ENCODE assay signal across 22 cellular contexts in genomic region chr6:6577736-6578135, GRCh38. TPM values are rescaled to one million over a fixed set of nuclear protein-coding genes. Genes with fewer than 3 reads are reported as not detected.
"Had no signal": no experiment of that assay in that cellular context is flagged by ENCODE, and none has a peak within 500 bp of the region (broad histone marks: within the 10 kb centered on the region; RNA-seq: fewer than 3 reads in every experiment).

No MANE protein-coding gene starts in this region.

- H3K9me3 Mint-ChIP-seq: natural killer cell treated with Interleukin-12 subunit alpha and Interleukin-12 subunit beta and Interleukin-15 and Interleukin-18, amount 100 ng/mL, for 72 hours had no signal

- H3K4me3 Mint-ChIP-seq: activated naive CD4-positive, alpha-beta T cell treated with anti-CD3 and anti-CD28 coated beads for 36 hours; activated naive CD8-positive, alpha-beta T cell treated with anti-CD3 and anti-CD28 coated beads, Interleukin-2, amount 10 ng/mL, durations not matched to agents 7 days and 5 days; memory B cell; natural killer cell treated with Interleukin-12 subunit alpha and Interleukin-12 subunit beta and Interleukin-15 and Interleukin-18, amount 100 ng/mL, for 72 hours; type B pancreatic cell had no signal

- H3K27me3 Mint-ChIP-seq: activated naive CD8-positive, alpha-beta T cell treated with anti-CD3 and anti-CD28 coated beads, Interleukin-2, amount 10 ng/mL, durations not matched to agents 7 days and 5 days; memory B cell had no signal

- H3K27ac Mint-ChIP-seq: activated naive CD4-positive, alpha-beta T cell treated with anti-CD3 and anti-CD28 coated beads for 36 hours; activated naive CD8-positive, alpha-beta T cell treated with anti-CD3 and anti-CD28 coated beads, Interleukin-2, amount 10 ng/mL, durations not matched to agents 7 days and 5 days; memory B cell; natural killer cell treated with Interleukin-12 subunit alpha and Interleukin-12 subunit beta and Interleukin-15 and Interleukin-18, amount 100 ng/mL, for 72 hours; type B pancreatic cell had no signal

- H3K36me3 Mint-ChIP-seq: type B pancreatic cell had no signal

- H3K4me3 ChIP-seq: breast epithelium, colonic mucosa, dorsolateral prefrontal cortex, esophagus squamous epithelium, gastroesophageal sphincter, prostate gland, thoracic aorta had no signal

- DNase-seq: activated CD4-positive, alpha-beta T cell treated with anti-CD3 and anti-CD28 coated beads, Interleukin-2, amount 50 U/mL, for 4 hours; activated naive CD4-positive, alpha-beta T cell treated with anti-CD3 and anti-CD28 coated beads for 36 hours; activated naive CD8-positive, alpha-beta T cell treated with anti-CD3 and anti-CD28 coated beads, Interleukin-2, amount 10 ng/mL, durations not matched to agents 7 days and 5 days; activated T-cell treated with anti-CD3 and anti-CD28 coated beads, Interleukin-2, amount 50 U/mL, for 48 hours; amniotic stem cell; colonic mucosa; dorsolateral prefrontal cortex; esophagus squamous epithelium; head of caudate nucleus; hypothalamus; left ventricle myocardium superior; stimulated activated CD4-positive, alpha-beta T cell treated with anti-CD3 and anti-CD28 coated beads, Interleukin-2, amount 100 ng/mL, for 48 hours; stimulated activated CD8-positive, alpha-beta memory T cell treated with anti-CD3 and anti-CD28 coated beads, Interleukin-4, amount 100 ng/mL, for 48 hours; stimulated activated naive CD4-positive, alpha-beta T cell had no signal

RNA-seq across cellular contexts. Expression of gene LY86, which starts 10.8 kb away (rescaled TPM):
- total RNA-seq: osteocyte had no signal
